In genomic region chrX:69277369-69277768, GRCh38 we compare ENCODE assay signal across 28 cellular contexts.
DNase-seq lines count a peak whose midpoint lies in the region; ATAC-seq, FAIRE-seq and TF ChIP-seq lines count a peak whose summit lies in the region.
"Had no signal": no experiment of that assay in that cellular context is flagged by ENCODE, and none has a peak within 500 bp of the region (broad histone marks: within the 10 kb centered on the region; RNA-seq: fewer than 3 reads in every experiment).

No MANE protein-coding gene starts in this region.

- no peaks in the 10 kb centered on the region for H3K79me2 ChIP-seq in neural cell (replicated peaks; ENCODE audit: insufficient read depth, low read length)

- H3K4me2 ChIP-seq in neural cell (ENCODE audit: low read length), result no peak overlapping the region

- intact Hi-C loops in left ventricle myocardium inferior (cut with micrococcal nuclease), result no loop called here

- no peak for TF ChIP-seq RAD21 in neural cell (conservative IDR thresholded peaks at IDR 0.05)

- no peak overlapping the region for H3K4me3 ChIP-seq in cardiac muscle cell
- no peak overlapping the region for H3K4me3 ChIP-seq in left ventricle myocardium inferior
- no peak overlapping the region for H3K4me3 ChIP-seq in bronchial epithelial cell (ENCODE audit: low read depth, low read length)
- H3K4me3 ChIP-seq in neural cell (ENCODE audit: low read length), result no peak overlapping the region
- H3K4me3 ChIP-seq: GM23248, SJCRH30 had no signal

- TF ChIP-seq CTCF in cardiac muscle cell (IDR thresholded peaks at IDR 0.05; ENCODE audit: low read depth, low read length) (no peak), left ventricle myocardium inferior (IDR thresholded peaks at IDR 0.05; ENCODE audit: borderline replicate concordance) (no peak), bronchial epithelial cell (IDR thresholded peaks at IDR 0.05; ENCODE audit: insufficient read depth, low read length, severe bottlenecking) (no peak), neural cell (IDR thresholded peaks at IDR 0.05; ENCODE audit: poor library complexity, severe bottlenecking) (no peak)

- H3K9ac ChIP-seq in neural cell (ENCODE audit: low read length), result no peak overlapping the region
- H3K9ac ChIP-seq: GM23248 had no signal

- H3K4me1 ChIP-seq in cardiac muscle cell (ENCODE audit: low read depth) (peaks cover 18% of the 10 kb centered on the region), left ventricle myocardium inferior (peaks cover 16% of the 10 kb centered on the region)
- H3K4me1 ChIP-seq: BE2C had no signal

- DNase-seq in cardiac muscle cell (ENCODE audit: low read depth in 1 of 2, low spot score in 1 of 2) (no peak), left ventricle myocardium inferior (no peak), bronchial epithelial cell (ENCODE audit: low read depth) (no peak), C1 segment of cervical spinal cord (lab: John Stamatoyannopoulos, UW) (no peak)
- no peak for DNase-seq in activated naive CD4-positive, alpha-beta T cell treated with anti-CD3 and anti-CD28 coated beads, Interleukin-2, amount 50 U/mL, for 16 hours
- DNase-seq in stimulated activated naive CD8-positive, alpha-beta T cell treated with anti-CD3 and anti-CD28 coated beads, Interleukin-15, Interleukin-2, amounts not matched to agents 100 U/mL and 50 U/mL, for 24 hours, result no peak
- DNase-seq: 8988T; ACHN; BE2C; CD4-positive, CD25-positive, alpha-beta regulatory T cell; GM23248; KBM-7; MV-4-11; NCI-H1105; NCI-H2029; NCI-H446; NCI-H524 treated with DMSO at 0.1 percent for 48 hours; NCI-H774; NK-92 treated with Interleukin-12 subunit alpha and Interleukin-12 subunit beta, amount 100 ng/mL, for 24 hours; PC-3 had no signal

- H3F3A ChIP-seq in neural cell (ENCODE audit: insufficient read depth, low read length, poor library complexity, severe bottlenecking), result no peaks in the 10 kb centered on the region

- peak; percentile 18 for FAIRE-seq in bronchial epithelial cell (lab: Jason Lieb, UNC)
- FAIRE-seq: D721Med, GM18507, HepG2 had no signal

- no peak for ATAC-seq in stimulated activated naive CD8-positive, alpha-beta T cell treated with anti-CD3 and anti-CD28 coated beads, Interleukin-15, Interleukin-2, amounts not matched to agents 100 U/mL and 50 U/mL, for 24 hours
- ATAC-seq: HCT116, HepG2, PC-3, Right ventricle myocardium inferior had no signal

- no peaks in the 10 kb centered on the region for H3K9me2 ChIP-seq in neural cell (ENCODE audit: insufficient read depth, low read length)

- TF ChIP-seq EP300 in neural cell (conservative IDR thresholded peaks at IDR 0.05; ENCODE audit: poor library complexity, severe bottlenecking), result no peak

- H3K27me3 ChIP-seq in cardiac muscle cell, result no peaks in the 10 kb centered on the region
- no peaks in the 10 kb centered on the region for H3K27me3 ChIP-seq in left ventricle myocardium inferior (ENCODE audit: low read depth)
- H3K27me3 ChIP-seq in bronchial epithelial cell (ENCODE audit: control insufficient read depth, insufficient read depth, low read length), result no peaks in the 10 kb centered on the region
- no peaks in the 10 kb centered on the region for H3K27me3 ChIP-seq in neural cell (ENCODE audit: insufficient read depth, low read depth, low read length)
- H3K27me3 ChIP-seq: BE2C, SJCRH30 had no signal

- H4K20me1 ChIP-seq in neural cell (ENCODE audit: insufficient read depth), result no peaks in the 10 kb centered on the region

- H3K9me3 ChIP-seq in cardiac muscle cell (ENCODE audit: low read depth), result no peaks in the 10 kb centered on the region
- no peaks in the 10 kb centered on the region for H3K9me3 ChIP-seq in left ventricle myocardium inferior (replicated peaks)
- no peaks in the 10 kb centered on the region for H3K9me3 ChIP-seq in neural cell (ENCODE audit: low read length)
- H3K9me3 ChIP-seq: BE2C, SJCRH30 had no signal

- H3K36me3 ChIP-seq in cardiac muscle cell (no peaks in the 10 kb centered on the region), left ventricle myocardium inferior (no peaks in the 10 kb centered on the region), bronchial epithelial cell (ENCODE audit: control insufficient read depth, insufficient read depth, low read length) (no peaks in the 10 kb centered on the region), neural cell (ENCODE audit: insufficient read depth, low read length) (no peaks in the 10 kb centered on the region)
- H3K36me3 ChIP-seq: BE2C, SJCRH30 had no signal

- H3K27ac ChIP-seq in cardiac muscle cell, result peak overlapping the region; percentile 70
- no peak overlapping the region for H3K27ac ChIP-seq in left ventricle myocardium inferior (replicated peaks)
- H3K27ac ChIP-seq in neural cell (ENCODE audit: low read length), result no peak overlapping the region
- H3K27ac ChIP-seq: GM23248, HL-60, SJCRH30 had no signal

- peak overlapping the region; percentile 14 for H2AFZ ChIP-seq in neural cell (ENCODE audit: low read depth, low read length)
- H2AFZ ChIP-seq: GM23248 had no signal

TF ChIP-seq in neural cell, 6 proteins besides CTCF, POLR2A, EP300 and RAD21:
- TF ChIP-seq EZH2 (IDR thresholded peaks at IDR 0.05; ENCODE audit: borderline replicate concordance, insufficient read depth, low read length, poor library complexity, severe bottlenecking) (no peak), REST (IDR thresholded peaks at IDR 0.05; ENCODE audit: borderline replicate concordance) (no peak), TAF1 (IDR thresholded peaks at IDR 0.05; ENCODE audit: low read depth) (no peak)
